In genomic region chr5:177595991-177596774, GRCh38 we compare ENCODE assay signal across 22 cellular contexts. TPM values are rescaled to one million over a fixed set of nuclear protein-coding genes. Genes with fewer than 3 reads are reported as not detected.
A peak's percentile ranks its signal among the peaks of the same experiment; 100 is the strongest.
DNase-seq lines count a peak whose midpoint lies in the region; ATAC-seq and TF ChIP-seq lines count a peak whose summit lies in the region.
"Had no signal": no experiment of that assay in that cellular context is flagged by ENCODE, and none has a peak within 500 bp of the region (broad histone marks: within the 10 kb centered on the region; RNA-seq: fewer than 3 reads in every experiment).

No MANE protein-coding gene starts in this region.

- CTCF ChIA-PET in RWPE1 (lab: Yijun Ruan, JAX) (interaction anchor here (0.7 kb wide), 1 partner anchor 28 kb away, joined by 3 read pairs; no protein-coding TSS in a partner anchor), mammary epithelial cell (lab: Charles Lee; ENCODE audit: low non-redundant PET) (no interaction called here)

- in situ Hi-C loops in mammary epithelial cell (cut with MboI; ENCODE audit: low sequenced_read_pairs in 2 of 2): no loop called here

- no peak overlapping the region for H2BK5ac ChIP-seq in mesenchymal stem cell (ENCODE audit: low read depth, low read length, poor library complexity, severe bottlenecking)

- peaks cover 37% of the 10 kb centered on the region for H3K79me2 ChIP-seq in mammary epithelial cell (ENCODE audit: insufficient read depth, low read length)

- 100% methylated on average over 2 of the region's 2 CpGs for WGBS in mesenchymal stem cell
- WGBS in mammary epithelial cell (ENCODE audit: low coverage, missing lambda C conversion rate): 100% methylated on average over 2 of the region's 2 CpGs

- H3K4me3 ChIP-seq in mesenchymal stem cell (ENCODE audit: insufficient read depth in 1 of 2, low read depth in 1 of 2, low read length in 2 of 2): no peak overlapping the region
- no peak overlapping the region for H3K4me3 ChIP-seq in mucosa of descending colon
- H3K4me3 ChIP-seq in mammary epithelial cell (replicated peaks in 1 of 3; ENCODE audit: insufficient read depth in 1 of 3, low read depth in 2 of 3, low read length in 3 of 3): no peak overlapping the region
- H3K4me3 ChIP-seq: BLaER1, skin epidermis, tibial nerve had no signal

- H3K9ac ChIP-seq in mesenchymal stem cell (ENCODE audit: low read length): no peak overlapping the region
- no peak overlapping the region for H3K9ac ChIP-seq in mammary epithelial cell (ENCODE audit: insufficient read depth, low read length)
- H3K9ac ChIP-seq: BLaER1 had no signal

- BruUV-seq in mammary epithelial cell (replicated peaks; lab: Mats Ljungman, UMichigan): no TSS peak

- H4K8ac ChIP-seq in mesenchymal stem cell (ENCODE audit: low read length): no peak overlapping the region

- no peak for ATAC-seq in Right ventricle myocardium inferior
- no peak for ATAC-seq in GM18520 (IDR thresholded peaks at IDR 0.05; ENCODE audit: unreplicated experiment)
- ATAC-seq in mucosa of descending colon: no peak
- ATAC-seq: activated T-helper 17 cell treated with anti-CD3 and anti-CD28 coated beads, Interleukin-2, amount 50 U/mL, for 72 hours; HCT116; SK-N-SH treated with all-trans-retinoic acid at 6 μM for 48 hours; T-helper 17 cell had no signal

- H2BK15ac ChIP-seq in mesenchymal stem cell (ENCODE audit: low read depth, poor library complexity, severe bottlenecking): no peak overlapping the region

- H3K18ac ChIP-seq in mesenchymal stem cell (ENCODE audit: low read depth in 1 of 2, low read length in 2 of 2): no peak overlapping the region

- H3K79me1 ChIP-seq in mesenchymal stem cell (replicated peaks; ENCODE audit: low read length, poor library complexity, severe bottlenecking): peaks cover 27% of the 10 kb centered on the region

- H3K4ac ChIP-seq in mesenchymal stem cell (ENCODE audit: low read depth in 1 of 2, low read length in 2 of 2): no peak overlapping the region

- intact Hi-C loops in cardiac septum (cut with DNase I) (no loop called here), Right ventricle myocardium inferior (cut with DNase I) (no loop called here), mucosa of descending colon (cut with DNase I, micrococcal nuclease) (no loop called here), mammary epithelial cell (cut with micrococcal nuclease) (no loop called here)

- H3K23ac ChIP-seq in mesenchymal stem cell (ENCODE audit: low read length in 2 of 2): no peak overlapping the region

- dilution Hi-C loops in mammary epithelial cell (cut with HindIII; ENCODE audit: low sequenced_read_pairs): loop anchor here (5.0 to 10.0 kb wide), 2 partner anchors 44 to 111 kb away; partner anchors contain the start of gene FAM193B

- H3K27me3 ChIP-seq in mesenchymal stem cell (ENCODE audit: control insufficient read depth in 1 of 2, insufficient read depth in 1 of 2, low read length in 2 of 2) (peaks cover 0 to 2% of the 10 kb centered on the region in 2 experiments), mammary epithelial cell (ENCODE audit: insufficient read depth, low read length) (no peaks in the 10 kb centered on the region)
- H3K27me3 ChIP-seq: BLaER1, tibial nerve had no signal

- POLR2A ChIA-PET in RWPE1 (lab: Yijun Ruan, JAX; ENCODE audit: low non-redundant PET): no interaction called here

- H3K14ac ChIP-seq in mesenchymal stem cell (ENCODE audit: low read length in 2 of 2): no peak overlapping the region

- no peaks in the 10 kb centered on the region for H3K9me3 ChIP-seq in mesenchymal stem cell (ENCODE audit: control insufficient read depth, low read length)
- H3K9me3 ChIP-seq in mucosa of descending colon: no peaks in the 10 kb centered on the region
- H3K9me3 ChIP-seq in mammary epithelial cell (replicated peaks; ENCODE audit: insufficient read depth, low read length): no peaks in the 10 kb centered on the region
- H3K9me3 ChIP-seq: BLaER1, tibial nerve had no signal

- TF ChIP-seq CTCF in RWPE1 (conservative IDR thresholded peaks at IDR 0.05; ENCODE audit: low read depth): no peak
- no peak for TF ChIP-seq CTCF in mucosa of descending colon (IDR thresholded peaks at IDR 0.05)
- TF ChIP-seq CTCF in mammary epithelial cell (conservative IDR thresholded peaks at IDR 0.05 in 1 of 2, IDR thresholded peaks at IDR 0.05 in 1 of 2; ENCODE audit: extremely low read depth in 1 of 2, insufficient read depth in 1 of 2, low read depth in 1 of 2, low read length in 2 of 2): no peak

- H2AFZ ChIP-seq in mesenchymal stem cell (ENCODE audit: low read depth, low read length) (no peak overlapping the region), mammary epithelial cell (ENCODE audit: low read depth, low read length) (no peak overlapping the region)

- H2BK12ac ChIP-seq in mesenchymal stem cell (ENCODE audit: low read length in 2 of 2): no peak overlapping the region

- H2BK120ac ChIP-seq in mesenchymal stem cell (ENCODE audit: low read depth, low read length): no peak overlapping the region

- H4K20me1 ChIP-seq in mammary epithelial cell (ENCODE audit: insufficient read depth, low read length): no peaks in the 10 kb centered on the region

- no peak overlapping the region for H4K91ac ChIP-seq in mesenchymal stem cell (ENCODE audit: low read length)

- H3K36me3 ChIP-seq in mesenchymal stem cell (ENCODE audit: control insufficient read depth in 1 of 2, insufficient read depth in 2 of 2, low read depth in 1 of 2, low read length in 2 of 2) (peaks cover 37 to 39% of the 10 kb centered on the region in 2 experiments), mucosa of descending colon (ENCODE audit: low read depth) (peaks cover 12% of the 10 kb centered on the region), mammary epithelial cell (ENCODE audit: insufficient read depth, low read length) (peaks cover 25% of the 10 kb centered on the region)

- H3K4me2 ChIP-seq in mesenchymal stem cell (ENCODE audit: low read length, poor library complexity, severe bottlenecking) (no peak overlapping the region), mammary epithelial cell (ENCODE audit: insufficient read depth, low read depth, low read length) (no peak overlapping the region)
- H3K4me2 ChIP-seq: BLaER1 had no signal

- H3K27ac ChIP-seq in RWPE1 (peak overlapping the region; percentile 28), mesenchymal stem cell (ENCODE audit: low read length, poor library complexity, severe bottlenecking) (peak overlapping the region; percentile 14), mammary epithelial cell (ENCODE audit: insufficient read depth, low read depth, low read length) (no peak overlapping the region)
- H3K27ac ChIP-seq: BLaER1, skin epidermis, tibial nerve had no signal

- peak; percentile 26 for DNase-seq in cardiac septum (ENCODE audit: low spot score)
- no peak for DNase-seq in Right ventricle myocardium inferior (ENCODE audit: missing footprints)
- DNase-seq in RWPE1 (ENCODE audit: low spot score): no peak
- no peak for DNase-seq in mesenchymal stem cell
- DNase-seq in mucosa of descending colon: no peak
- DNase-seq in mammary epithelial cell: no peak
- DNase-seq: activated naive CD8-positive, alpha-beta T cell treated with anti-CD3 and anti-CD28 coated beads, Interleukin-2, amount 10 ng/mL, durations not matched to agents 7 days and 5 days; cerebellar nuclear complex; DMS79 treated with DMSO at 0.1 percent for 48 hours; hippocampal formation; NCI-H1436 treated with DMSO at 0.1 percent for 48 hours; NCI-H345; NCI-H774; nucleus accumbens; T-helper 17 cell had no signal

- peaks cover 22% of the 10 kb centered on the region for H3K4me1 ChIP-seq in mesenchymal stem cell (ENCODE audit: control insufficient read depth, insufficient read depth, low read depth, low read length)
- peaks cover 20% of the 10 kb centered on the region for H3K4me1 ChIP-seq in mucosa of descending colon (ENCODE audit: low read depth)
- H3K4me1 ChIP-seq in mammary epithelial cell (ENCODE audit: insufficient read depth, low read length): peaks cover 14% of the 10 kb centered on the region

- H2AK5ac ChIP-seq in mesenchymal stem cell (ENCODE audit: low read length, severe bottlenecking): peak overlapping the region; percentile 49

RNA-seq across cellular contexts. Expression of gene B4GALT7, which starts 3.7 kb away (rescaled TPM):
- 16.1 TPM for total RNA-seq in cardiac septum
- total RNA-seq in Right ventricle myocardium inferior: 13.2 TPM
- polyA plus RNA-seq in mesenchymal stem cell (2013, experiment 1 of 2): 33.5 TPM
- 35.4 TPM for polyA plus RNA-seq in mesenchymal stem cell (2013, experiment 2 of 2)
- 10 to 100 TPM; 19.3 to 21.5 (median 19.4) TPM for total RNA-seq in mucosa of descending colon
- total RNA-seq in mammary epithelial cell: 10 to 100 TPM; 33.1 to 38.8 TPM
- polyA plus RNA-seq in mammary epithelial cell: 27.9 TPM
- 9.5 TPM for polyA minus RNA-seq in mammary epithelial cell

RNA-seq across cellular contexts. Expression of gene TMED9, which starts 4.2 kb away (rescaled TPM):
- total RNA-seq in cardiac septum (94.9 TPM), Right ventricle myocardium inferior (75.3 TPM), mucosa of descending colon (100 to 1,000 TPM; 105 to 195 (median 126) TPM), mammary epithelial cell (100 to 1,000 TPM; 139 to 275 TPM)
- polyA plus RNA-seq in mesenchymal stem cell (2013, experiment 1 of 2): 290 TPM
- 292 TPM for polyA plus RNA-seq in mesenchymal stem cell (2013, experiment 2 of 2)
- 333 TPM for polyA plus RNA-seq in mammary epithelial cell
- 141 TPM for polyA minus RNA-seq in mammary epithelial cell

RNA-seq across cellular contexts. Expression of gene FAM193B, which starts 41.8 kb away (rescaled TPM):
- 25.4 TPM for total RNA-seq in cardiac septum
- total RNA-seq in Right ventricle myocardium inferior: 29.5 TPM
- 23.6 TPM for polyA plus RNA-seq in mesenchymal stem cell (2013, experiment 1 of 2)
- 21.0 TPM for polyA plus RNA-seq in mesenchymal stem cell (2013, experiment 2 of 2)
- 10 to 100 TPM; 57.7 to 83.9 (median 75.2) TPM for total RNA-seq in mucosa of descending colon
- 10 to 100 TPM; 30.7 to 63.3 TPM for total RNA-seq in mammary epithelial cell
- polyA plus RNA-seq in mammary epithelial cell: 24.7 TPM
- 13.0 TPM for polyA minus RNA-seq in mammary epithelial cell
